23 cellular contexts compared by ENCODE assay signal in genomic region chr3:15694628-15695027, GRCh38.
DNase-seq lines count a peak whose midpoint lies in the region; ATAC-seq and TF ChIP-seq lines count a peak whose summit lies in the region.
"Had no signal": no experiment of that assay in that cellular context is flagged by ENCODE, and none has a peak within 500 bp of the region (broad histone marks: within the 10 kb centered on the region; RNA-seq: fewer than 3 reads in every experiment).

No MANE protein-coding gene starts in this region.

- POLR2A ChIA-PET in Panc1 (lab: Charles Lee) = no interaction called here

- peaks cover 19% of the 10 kb centered on the region for H3K4me1 Mint-ChIP-seq in HFFc6 (ENCODE audit: low read depth)
- peaks cover 28% of the 10 kb centered on the region for H3K4me1 Mint-ChIP-seq in brain
- H3K4me1 Mint-ChIP-seq in neural crest cell = peaks cover 43% of the 10 kb centered on the region
- H3K4me1 Mint-ChIP-seq in activated naive CD8-positive, alpha-beta T cell treated with anti-CD3 and anti-CD28 coated beads for 36 hours = peaks cover 2% of the 10 kb centered on the region

- H3K27ac Mint-ChIP-seq in HFFc6 = peak overlapping the region; percentile 68
- H3K27ac Mint-ChIP-seq in brain = peak overlapping the region in 4 of 5 experiments; percentile 31 to 73 (median 54)
- peak overlapping the region; percentile 0 for H3K27ac Mint-ChIP-seq in neural crest cell (ENCODE audit: unreplicated experiment)
- H3K27ac Mint-ChIP-seq in activated naive CD8-positive, alpha-beta T cell treated with anti-CD3 and anti-CD28 coated beads for 36 hours = no peak overlapping the region
- H3K27ac Mint-ChIP-seq: CD8-positive, alpha-beta T cell had no signal

- H3K4me3 Mint-ChIP-seq in HFFc6 = no peak overlapping the region
- no peak overlapping the region for H3K4me3 Mint-ChIP-seq in brain
- no peak overlapping the region for H3K4me3 Mint-ChIP-seq in neural crest cell
- H3K4me3 Mint-ChIP-seq in activated naive CD8-positive, alpha-beta T cell treated with anti-CD3 and anti-CD28 coated beads for 36 hours = no peak overlapping the region
- H3K4me3 Mint-ChIP-seq: CD8-positive, alpha-beta T cell had no signal

- no peaks in the 10 kb centered on the region for H3K9me3 Mint-ChIP-seq in HFFc6
- H3K9me3 Mint-ChIP-seq in brain = peaks cover 0 to 7% (median 0%) of the 10 kb centered on the region in 5 experiments
- peaks cover 2% of the 10 kb centered on the region for H3K9me3 Mint-ChIP-seq in neural crest cell
- H3K9me3 Mint-ChIP-seq in activated naive CD8-positive, alpha-beta T cell treated with anti-CD3 and anti-CD28 coated beads for 36 hours = no peaks in the 10 kb centered on the region
- H3K9me3 Mint-ChIP-seq: CD8-positive, alpha-beta T cell had no signal

- peaks cover 17% of the 10 kb centered on the region for H3K36me3 ChIP-seq in Panc1 (ENCODE audit: control insufficient read depth, insufficient read depth, low read length)

- H3K4me1 ChIP-seq in Panc1 (ENCODE audit: control insufficient read depth, insufficient read depth, low read length) = no peaks in the 10 kb centered on the region; the same call in 1 of the 2 replicates

- H3K36me3 Mint-ChIP-seq in HFFc6 (ENCODE audit: low read depth) (peaks cover 62% of the 10 kb centered on the region), brain (peaks cover 83% of the 10 kb centered on the region), neural crest cell (ENCODE audit: low read depth) (peaks cover 22% of the 10 kb centered on the region)
- peaks cover 19% of the 10 kb centered on the region for H3K36me3 Mint-ChIP-seq in activated naive CD8-positive, alpha-beta T cell treated with anti-CD3 and anti-CD28 coated beads for 36 hours

- no peaks in the 10 kb centered on the region for H3K27me3 ChIP-seq in Panc1 (ENCODE audit: control insufficient read depth, insufficient read depth, low read length)
- H3K27me3 ChIP-seq: BLaER1 treated with 17β-estradiol and CSF1 and Interleukin-3, amounts not matched to agents 10 nM and 100 nM had no signal

- in situ Hi-C loops in Panc1 (cut with HindIII; ENCODE audit: low pct_unique_long_range_greater_than_20kb, low sequenced_read_pairs) = no loop called here

- H3K4me3 ChIP-seq in Panc1 (ENCODE audit: low read depth in 2 of 2, low read length in 2 of 2) = no peak overlapping the region
- H3K4me3 ChIP-seq: BLaER1 treated with 17β-estradiol and CSF1 and Interleukin-3, amounts not matched to agents 10 nM and 100 nM; GM12878; GM23248 had no signal

- intact Hi-C loops in Panc1 (cut with micrococcal nuclease; ENCODE audit: unreplicated experiment) = no loop called here
- intact Hi-C loops in Right ventricle myocardium inferior (cut with DNase I) = no loop called here

- no peaks in the 10 kb centered on the region for H3K9me3 ChIP-seq in Panc1 (ENCODE audit: control insufficient read depth, insufficient read depth, low read depth, low read length)
- H3K9me3 ChIP-seq: BLaER1 treated with 17β-estradiol and CSF1 and Interleukin-3, amounts not matched to agents 10 nM and 100 nM had no signal

- no TSS peak for BruUV-seq in Panc1 (replicated peaks; lab: Mats Ljungman, UMichigan)

- CTCF ChIA-PET in Panc1 (lab: Charles Lee) = no interaction called here

- TF ChIP-seq CTCF in HFFc6 (IDR thresholded peaks at IDR 0.05) (no peak), Panc1 (IDR thresholded peaks at IDR 0.05) (no peak), brain (conservative IDR thresholded peaks at IDR 0.05) (no peak), neural crest cell (conservative IDR thresholded peaks at IDR 0.05) (no peak)

- H3K27me3 Mint-ChIP-seq in HFFc6 (ENCODE audit: insufficient read depth) (peaks cover 2% of the 10 kb centered on the region), brain (no peaks in the 10 kb centered on the region), neural crest cell (ENCODE audit: low read depth) (no peaks in the 10 kb centered on the region)
- no peaks in the 10 kb centered on the region for H3K27me3 Mint-ChIP-seq in activated naive CD8-positive, alpha-beta T cell treated with anti-CD3 and anti-CD28 coated beads for 36 hours

- H3K27ac ChIP-seq in Panc1 (ENCODE audit: low read length) = peak overlapping the region; percentile 61; the same call in 1 of the 2 replicates
- H3K27ac ChIP-seq: BLaER1 treated with 17β-estradiol and CSF1 and Interleukin-3, amounts not matched to agents 10 nM and 100 nM; GM23248 had no signal

- ATAC-seq in Panc1 (no peak), Right ventricle myocardium inferior (no peak)
- ATAC-seq: CD8-positive, alpha-beta T cell; GM12878 had no signal

- no peak for DNase-seq in HFFc6
- no peak for DNase-seq in Panc1 (ENCODE audit: low read depth, low spot score)
- DNase-seq in neural crest cell (ENCODE audit: low read depth, low spot score) = no peak
- no peak for DNase-seq in activated CD4-positive, CD25-positive, alpha-beta regulatory T cell (lab: John Stamatoyannopoulos, UW)
- DNase-seq in Right ventricle myocardium inferior (ENCODE audit: missing footprints) = no peak
- DNase-seq in activated naive CD8-positive, alpha-beta T cell treated with anti-CD3 and anti-CD28 coated beads for 36 hours = no peak
- DNase-seq: Calu3; CD8-positive, alpha-beta T cell; DMS53; EL; GM23248; HCEC 1CT; KBM-7; MV-4-11; NCI-H1436 treated with DMSO at 0.1 percent for 48 hours; NCI-H2029; NCI-H446; NCI-H526 treated with DMSO at 0.1 percent for 48 hours; NK-92 treated with Interleukin-12 subunit alpha and Interleukin-12 subunit beta, amount 100 ng/mL, for 24 hours; SHP77 treated with DMSO at 0.1 percent for 48 hours had no signal
